1 cellular context compared by ENCODE assay signal in the genomic region with DNA sequence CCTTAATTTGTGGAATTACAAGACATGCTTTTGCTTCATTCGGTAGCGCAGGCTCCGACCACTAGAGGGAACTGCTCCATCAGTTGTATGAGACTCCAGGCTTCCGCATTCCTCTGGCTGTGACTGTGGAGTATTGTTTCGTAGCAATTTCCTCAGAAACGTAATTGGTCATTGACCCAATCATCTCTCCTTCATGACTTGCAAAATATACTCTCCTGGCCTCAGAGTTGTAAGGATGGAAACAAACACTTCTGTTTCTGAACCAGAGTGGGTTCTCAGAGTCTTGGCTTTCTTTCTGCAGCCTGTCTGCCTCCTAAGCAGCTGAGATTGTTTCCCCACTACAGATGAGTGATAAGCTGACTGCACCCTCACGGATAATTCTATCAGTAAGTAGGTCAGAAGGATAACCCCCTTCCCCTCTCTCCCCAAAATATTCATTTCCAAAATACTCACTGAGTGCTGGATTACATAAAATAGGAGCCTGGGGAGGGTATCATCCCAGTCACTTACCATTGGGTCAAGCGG.
TF ChIP-seq lines count a peak whose summit lies in the region.

No MANE protein-coding gene starts in this region.

TF ChIP-seq in HepG2, 621 proteins besides CTCF, POLR2A, EP300 and RAD21 (continued from another document and continues in another):
- TF ChIP-seq ZBTB10 (CRISPR knock-in tag; IDR thresholded peaks at IDR 0.05; ENCODE audit: borderline replicate concordance) (no peak), ZBTB4 (CRISPR knock-in tag; IDR thresholded peaks at IDR 0.05; ENCODE audit: borderline replicate concordance) (no peak), HOXA7 (CRISPR knock-in tag; IDR thresholded peaks at IDR 0.05) (no peak), GATAD2A (CRISPR knock-in tag; IDR thresholded peaks at IDR 0.05) (peak; percentile 25; the same call in 1 of the 2 replicates), ZNF749 (CRISPR knock-in tag; IDR thresholded peaks at IDR 0.05; ENCODE audit: borderline replicate concordance) (no peak), TEF (CRISPR knock-in tag; IDR thresholded peaks at IDR 0.05) (no peak), PBX3 (CRISPR knock-in tag; IDR thresholded peaks at IDR 0.05; ENCODE audit: borderline replicate concordance) (no peak), ATF4 (CRISPR knock-in tag; IDR thresholded peaks at IDR 0.05) (no peak), ZNF772 (CRISPR knock-in tag; IDR thresholded peaks at IDR 0.05) (no peak), ZNF484 (CRISPR knock-in tag; IDR thresholded peaks at IDR 0.05; ENCODE audit: borderline replicate concordance, low read depth) (no peak), TFE3 (CRISPR knock-in tag; IDR thresholded peaks at IDR 0.05) (no peak), NFRKB (IDR thresholded peaks at IDR 0.05) (no peak), NFE2L1 (CRISPR knock-in tag; IDR thresholded peaks at IDR 0.05; ENCODE audit: borderline replicate concordance) (no peak), ZNF556 (CRISPR knock-in tag; IDR thresholded peaks at IDR 0.05; ENCODE audit: borderline replicate concordance) (no peak), ZNF451 (CRISPR knock-in tag; IDR thresholded peaks at IDR 0.05) (no peak), ZNF709 (CRISPR knock-in tag; IDR thresholded peaks at IDR 0.05) (no peak), ZNF207 (IDR thresholded peaks at IDR 0.05; ENCODE audit: borderline replicate concordance) (no peak), ZNF335 (CRISPR knock-in tag; IDR thresholded peaks at IDR 0.05) (no peak), ELF3 (CRISPR knock-in tag; IDR thresholded peaks at IDR 0.05) (peak; percentile 97), ZNF619 (CRISPR knock-in tag; IDR thresholded peaks at IDR 0.05) (no peak), ZNF496 (CRISPR knock-in tag; IDR thresholded peaks at IDR 0.05; ENCODE audit: insufficient replicate concordance) (no peak), HINFP (CRISPR knock-in tag; IDR thresholded peaks at IDR 0.05; ENCODE audit: low read depth) (no peak), ZFP1 (CRISPR knock-in tag; IDR thresholded peaks at IDR 0.05) (no peak), SAP130 (CRISPR knock-in tag; IDR thresholded peaks at IDR 0.05; ENCODE audit: low read depth) (peak; percentile 44), ZNF776 (CRISPR knock-in tag; IDR thresholded peaks at IDR 0.05) (no peak), ZNF543 (CRISPR knock-in tag; IDR thresholded peaks at IDR 0.05) (no peak), CBFB (CRISPR knock-in tag; IDR thresholded peaks at IDR 0.05) (no peak), ZMAT3 (CRISPR knock-in tag; conservative IDR thresholded peaks at IDR 0.05) (no peak), CERS6 (CRISPR knock-in tag; IDR thresholded peaks at IDR 0.05) (no peak), ZEB1 (IDR thresholded peaks at IDR 0.05; ENCODE audit: insufficient replicate concordance, low read depth) (no peak), SETDB1 (CRISPR knock-in tag; IDR thresholded peaks at IDR 0.05; ENCODE audit: borderline replicate concordance) (no peak), ZNF260 (CRISPR knock-in tag; IDR thresholded peaks at IDR 0.05; ENCODE audit: borderline replicate concordance, low read depth) (no peak), RBFOX2 (IDR thresholded peaks at IDR 0.05; ENCODE audit: low read depth, low read length) (no peak), SMC3 (IDR thresholded peaks at IDR 0.05; ENCODE audit: low read length) (peak; percentile 65), ZNF225 (CRISPR knock-in tag; IDR thresholded peaks at IDR 0.05) (no peak), HNRNPK (IDR thresholded peaks at IDR 0.05; ENCODE audit: low read depth, low read length, poor library complexity, severe bottlenecking) (no peak)
- TF ChIP-seq, protein P1, sequence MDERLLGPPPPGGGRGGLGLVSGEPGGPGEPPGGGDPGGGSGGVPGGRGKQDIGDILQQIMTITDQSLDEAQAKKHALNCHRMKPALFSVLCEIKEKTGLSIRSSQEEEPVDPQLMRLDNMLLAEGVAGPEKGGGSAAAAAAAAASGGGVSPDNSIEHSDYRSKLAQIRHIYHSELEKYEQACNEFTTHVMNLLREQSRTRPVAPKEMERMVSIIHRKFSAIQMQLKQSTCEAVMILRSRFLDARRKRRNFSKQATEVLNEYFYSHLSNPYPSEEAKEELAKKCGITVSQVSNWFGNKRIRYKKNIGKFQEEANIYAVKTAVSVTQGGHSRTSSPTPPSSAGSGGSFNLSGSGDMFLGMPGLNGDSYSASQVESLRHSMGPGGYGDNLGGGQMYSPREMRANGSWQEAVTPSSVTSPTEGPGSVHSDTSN (CRISPR knock-in tag; IDR thresholded peaks at IDR 0.05) = no peak
- TF ChIP-seq, protein P2, sequence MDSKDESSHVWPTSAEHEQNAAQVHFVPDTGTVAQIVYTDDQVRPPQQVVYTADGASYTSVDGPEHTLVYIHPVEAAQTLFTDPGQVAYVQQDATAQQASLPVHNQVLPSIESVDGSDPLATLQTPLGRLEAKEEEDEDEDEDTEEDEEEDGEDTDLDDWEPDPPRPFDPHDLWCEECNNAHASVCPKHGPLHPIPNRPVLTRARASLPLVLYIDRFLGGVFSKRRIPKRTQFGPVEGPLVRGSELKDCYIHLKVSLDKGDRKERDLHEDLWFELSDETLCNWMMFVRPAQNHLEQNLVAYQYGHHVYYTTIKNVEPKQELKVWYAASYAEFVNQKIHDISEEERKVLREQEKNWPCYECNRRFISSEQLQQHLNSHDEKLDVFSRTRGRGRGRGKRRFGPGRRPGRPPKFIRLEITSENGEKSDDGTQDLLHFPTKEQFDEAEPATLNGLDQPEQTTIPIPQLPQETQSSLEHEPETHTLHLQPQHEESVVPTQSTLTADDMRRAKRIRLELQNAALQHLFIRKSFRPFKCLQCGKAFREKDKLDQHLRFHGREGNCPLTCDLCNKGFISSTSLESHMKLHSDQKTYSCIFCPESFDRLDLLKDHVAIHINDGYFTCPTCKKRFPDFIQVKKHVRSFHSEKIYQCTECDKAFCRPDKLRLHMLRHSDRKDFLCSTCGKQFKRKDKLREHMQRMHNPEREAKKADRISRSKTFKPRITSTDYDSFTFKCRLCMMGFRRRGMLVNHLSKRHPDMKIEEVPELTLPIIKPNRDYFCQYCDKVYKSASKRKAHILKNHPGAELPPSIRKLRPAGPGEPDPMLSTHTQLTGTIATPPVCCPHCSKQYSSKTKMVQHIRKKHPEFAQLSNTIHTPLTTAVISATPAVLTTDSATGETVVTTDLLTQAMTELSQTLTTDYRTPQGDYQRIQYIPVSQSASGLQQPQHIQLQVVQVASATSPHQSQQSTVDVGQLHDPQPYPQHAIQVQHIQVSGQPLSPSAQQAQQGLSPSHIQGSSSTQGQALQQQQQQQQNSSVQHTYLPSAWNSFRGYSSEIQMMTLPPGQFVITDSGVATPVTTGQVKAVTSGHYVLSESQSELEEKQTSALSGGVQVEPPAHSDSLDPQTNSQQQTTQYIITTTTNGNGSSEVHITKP (CRISPR knock-in tag; IDR thresholded peaks at IDR 0.05; ENCODE audit: low read depth) = no peak
- TF ChIP-seq, protein P3, sequence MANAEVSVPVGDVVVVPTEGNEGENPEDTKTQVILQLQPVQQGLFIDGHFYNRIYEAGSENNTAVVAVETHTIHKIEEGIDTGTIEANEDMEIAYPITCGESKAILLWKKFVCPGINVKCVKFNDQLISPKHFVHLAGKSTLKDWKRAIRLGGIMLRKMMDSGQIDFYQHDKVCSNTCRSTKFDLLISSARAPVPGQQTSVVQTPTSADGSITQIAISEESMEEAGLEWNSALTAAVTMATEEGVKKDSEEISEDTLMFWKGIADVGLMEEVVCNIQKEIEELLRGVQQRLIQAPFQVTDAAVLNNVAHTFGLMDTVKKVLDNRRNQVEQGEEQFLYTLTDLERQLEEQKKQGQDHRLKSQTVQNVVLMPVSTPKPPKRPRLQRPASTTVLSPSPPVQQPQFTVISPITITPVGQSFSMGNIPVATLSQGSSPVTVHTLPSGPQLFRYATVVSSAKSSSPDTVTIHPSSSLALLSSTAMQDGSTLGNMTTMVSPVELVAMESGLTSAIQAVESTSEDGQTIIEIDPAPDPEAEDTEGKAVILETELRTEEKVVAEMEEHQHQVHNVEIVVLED (CRISPR knock-in tag; IDR thresholded peaks at IDR 0.05; ENCODE audit: borderline replicate concordance) = peak; percentile 14; the same call in 1 of the 2 replicates
